In genomic region chr11:496834-497564, GRCh38 we compare ENCODE assay signal across 1 cellular context.
TF ChIP-seq lines count a peak whose summit lies in the region.

No MANE protein-coding gene starts in this region.

TF ChIP-seq in H1, 55 proteins besides CTCF, POLR2A, EP300 and RAD21:
- TF ChIP-seq CBX5 (IDR thresholded peaks at IDR 0.05; ENCODE audit: low read depth, low read length) (no peak), CTBP2 (IDR thresholded peaks at IDR 0.05; ENCODE audit: borderline replicate concordance, insufficient read depth, insufficient read length, low read length) (no peak), MAX (IDR thresholded peaks at IDR 0.05) (peak; percentile 83), POLR2AphosphoS5 (IDR thresholded peaks at IDR 0.05; ENCODE audit: low read depth, low read length) (peak; percentile 51; the same call in 1 of the 2 replicates), CHD7 (IDR thresholded peaks at IDR 0.05; ENCODE audit: insufficient replicate concordance, low read length) (no peak), TEAD4 (IDR thresholded peaks at IDR 0.05; ENCODE audit: low read depth, low read length) (no peak), ASH2L (IDR thresholded peaks at IDR 0.05; ENCODE audit: low read length) (no peak), GTF2F1 (IDR thresholded peaks at IDR 0.05; ENCODE audit: borderline replicate concordance, low read depth, low read length) (no peak), BRCA1 (IDR thresholded peaks at IDR 0.05; ENCODE audit: low read depth, low read length) (no peak), SP4 (IDR thresholded peaks at IDR 0.05; ENCODE audit: low read length) (no peak), E2F6 (IDR thresholded peaks at IDR 0.05) (peak; percentile 43; the same call in 1 of the 2 replicates), SIN3A (conservative IDR thresholded peaks at IDR 0.05 in 1 of 2, IDR thresholded peaks at IDR 0.05 in 1 of 2; ENCODE audit: low read depth in 1 of 2, low read length in 2 of 2) (no peak), HDAC2 (IDR thresholded peaks at IDR 0.05; ENCODE audit: borderline replicate concordance in 1 of 2, low read depth in 2 of 2, low read length in 2 of 2) (no peak)
